27 cellular contexts compared by ENCODE assay signal in genomic region chr19:37563518-37563917, GRCh38.
"Had no signal": no experiment of that assay in that cellular context is flagged by ENCODE, and none has a peak within 500 bp of the region (broad histone marks: within the 10 kb centered on the region; RNA-seq: fewer than 3 reads in every experiment).

No MANE protein-coding gene starts in this region.

- H3K4me1 Mint-ChIP-seq: immature natural killer cell; mesothelial cell of epicardium; naive B cell; natural killer cell; stimulated activated effector memory CD8-positive, alpha-beta T cell treated with anti-CD3 and anti-CD28 coated beads, Interleukin-12 subunit alpha, Interleukin-12 subunit beta, amount 100 ng/mL, for 72 hours had no signal

- H3K4me3 Mint-ChIP-seq: immature natural killer cell; mesothelial cell of epicardium; naive B cell; natural killer cell; stimulated activated effector memory CD8-positive, alpha-beta T cell treated with anti-CD3 and anti-CD28 coated beads, Interleukin-12 subunit alpha, Interleukin-12 subunit beta, amount 100 ng/mL, for 72 hours; stimulated activated naive CD8-positive, alpha-beta T cell treated with anti-CD3 and anti-CD28 coated beads, Interleukin-15, Interleukin-2, amounts not matched to agents 100 ng/mL and 50 ng/mL, for 24 hours; type B pancreatic cell had no signal

- H3K27me3 Mint-ChIP-seq: naive B cell; stimulated activated naive CD8-positive, alpha-beta T cell treated with anti-CD3 and anti-CD28 coated beads, Interleukin-15, Interleukin-2, amounts not matched to agents 100 ng/mL and 50 ng/mL, for 24 hours; type B pancreatic cell had no signal

- DNase-seq: hypothalamus; immature natural killer cell; kidney; left colon; left lung; mesendoderm; naive B cell; natural killer cell; ovary; posterior cingulate gyrus; retina; right cardiac atrium; sigmoid colon; small intestine; spleen; stimulated activated CD4-positive, alpha-beta T cell treated with anti-CD3 and anti-CD28 coated beads, Interleukin-4, amount 100 ng/mL, for 24 hours; stimulated activated naive CD4-positive, alpha-beta T cell; substantia nigra; uterus had no signal

- H3K36me3 ChIP-seq: ovary, tibial nerve had no signal

- H3K27ac ChIP-seq: left lung, ovary, prostate gland, sigmoid colon, spleen, tibial nerve, uterus had no signal

- H3K4me3 ChIP-seq: left lung, lung, ovary, prostate gland, sigmoid colon, spleen, tibial nerve, uterus had no signal

- H3K4me1 ChIP-seq: left lung, prostate gland, sigmoid colon, spleen, tibial nerve, uterus had no signal

- H3K27ac Mint-ChIP-seq: immature natural killer cell; mesothelial cell of epicardium; naive B cell; natural killer cell; stimulated activated effector memory CD8-positive, alpha-beta T cell treated with anti-CD3 and anti-CD28 coated beads, Interleukin-12 subunit alpha, Interleukin-12 subunit beta, amount 100 ng/mL, for 72 hours; stimulated activated naive CD8-positive, alpha-beta T cell treated with anti-CD3 and anti-CD28 coated beads, Interleukin-15, Interleukin-2, amounts not matched to agents 100 ng/mL and 50 ng/mL, for 24 hours; type B pancreatic cell had no signal

- ATAC-seq: left colon; left lung; natural killer cell; right cardiac atrium; stimulated activated effector memory CD8-positive, alpha-beta T cell treated with anti-CD3 and anti-CD28 coated beads, Interleukin-12 subunit alpha, Interleukin-12 subunit beta, amount 100 ng/mL, for 72 hours had no signal

- H3K36me3 Mint-ChIP-seq: stimulated activated effector memory CD8-positive, alpha-beta T cell treated with anti-CD3 and anti-CD28 coated beads, Interleukin-12 subunit alpha, Interleukin-12 subunit beta, amount 100 ng/mL, for 72 hours had no signal

- H3K27me3 ChIP-seq: left lung, ovary, sigmoid colon, spleen, tibial nerve, uterus had no signal

- FAIRE-seq: islet of Langerhans, kidney, small intestine had no signal
